Comparison of ENCODE assay signal across 8 cellular contexts in the genomic region with DNA sequence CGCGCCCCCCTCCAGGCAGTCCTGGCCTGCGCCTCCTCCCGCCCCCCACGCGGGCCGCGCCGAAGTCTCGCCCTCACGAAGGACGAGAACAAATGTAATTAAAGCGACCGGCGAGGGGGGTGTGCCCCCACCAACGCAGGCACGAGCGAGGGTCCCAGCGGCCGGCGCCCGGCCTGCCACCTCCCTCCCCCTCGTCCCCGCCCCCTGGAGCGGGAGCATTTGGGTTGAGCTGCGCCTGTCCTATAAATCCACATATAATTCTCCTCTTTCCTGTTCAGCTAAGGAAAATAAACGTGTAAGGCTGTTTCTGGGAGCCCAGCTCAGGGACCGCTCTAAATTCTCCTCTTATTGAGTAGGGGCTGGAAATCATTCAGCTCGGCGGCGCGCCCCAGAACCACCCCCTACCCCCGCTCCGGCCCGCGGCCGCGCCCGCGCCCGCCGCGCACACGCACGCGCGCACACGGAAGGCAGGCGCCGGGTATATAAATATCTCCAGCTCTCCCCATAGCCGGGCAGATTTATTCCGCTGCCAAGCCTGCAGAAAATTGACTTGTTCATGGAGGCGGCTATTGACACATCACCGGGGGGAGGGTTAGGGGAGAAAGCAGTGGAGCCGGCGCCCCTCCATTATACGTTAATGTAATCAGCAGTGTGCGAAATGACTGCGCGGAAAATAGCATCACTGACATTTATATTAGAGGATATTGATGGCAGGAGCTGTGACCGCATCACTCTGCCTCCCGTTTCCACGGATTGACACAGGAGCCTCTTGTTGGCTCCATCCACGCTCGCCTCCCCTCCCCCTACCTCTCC.
DNase-seq lines count a peak whose midpoint lies in the region; ATAC-seq, FAIRE-seq and TF ChIP-seq lines count a peak whose summit lies in the region.

No MANE protein-coding gene starts in this region.

- ATAC-seq in stimulated activated naive CD8-positive, alpha-beta T cell treated with anti-CD3 and anti-CD28 coated beads, Interleukin-15, Interleukin-2, amounts not matched to agents 100 U/mL and 50 U/mL, for 24 hours = peak; percentile 19

- H3K27ac Mint-ChIP-seq in CD8-positive, alpha-beta memory T cell = peak overlapping the region in 1 of 8 donors; percentile 22
- peak overlapping the region; percentile 77 to 98 (median 94) for H3K27ac Mint-ChIP-seq in brain

- no peaks in the 10 kb centered on the region for H3K36me3 Mint-ChIP-seq in CD8-positive, alpha-beta memory T cell
- no peaks in the 10 kb centered on the region for H3K36me3 Mint-ChIP-seq in brain

- no peaks in the 10 kb centered on the region for H3K9me3 ChIP-seq in CD8-positive, alpha-beta memory T cell (ENCODE audit: low read length)
- no peaks in the 10 kb centered on the region for H3K9me3 ChIP-seq in MM.1S (replicated peaks; ENCODE audit: insufficient read depth, low read length)
- no peaks in the 10 kb centered on the region for H3K9me3 ChIP-seq in keratinocyte (ENCODE audit: control insufficient read depth, low read depth, low read length)

- peaks cover 0 to 20% (median 13%) of the 10 kb centered on the region in 3 donors for H3K4me1 Mint-ChIP-seq in CD8-positive, alpha-beta memory T cell
- peaks cover 70% of the 10 kb centered on the region for H3K4me1 Mint-ChIP-seq in brain

- H3K4me2 ChIP-seq in MM.1S (ENCODE audit: low read depth, low read length) = peak overlapping the region; percentile 97
- peak overlapping the region; percentile 80 for H3K4me2 ChIP-seq in keratinocyte (ENCODE audit: control insufficient read depth, extremely low read depth, insufficient read depth, low read depth, low read length)

- H3K9me3 Mint-ChIP-seq in CD8-positive, alpha-beta memory T cell = no peaks in the 10 kb centered on the region
- peaks cover 0 to 4% (median 0%) of the 10 kb centered on the region in 5 experiments for H3K9me3 Mint-ChIP-seq in brain

- H3K79me2 ChIP-seq in MM.1S (ENCODE audit: low read length) = no peaks in the 10 kb centered on the region
- H3K79me2 ChIP-seq in keratinocyte (ENCODE audit: control insufficient read depth, insufficient read depth, low read length) = no peaks in the 10 kb centered on the region

- H4K20me1 ChIP-seq in MM.1S (ENCODE audit: insufficient read depth, low read length) (no peaks in the 10 kb centered on the region), keratinocyte (ENCODE audit: control insufficient read depth, extremely low read depth, insufficient read depth, low read length) (no peaks in the 10 kb centered on the region)

- no peak overlapping the region for H3K4me3 ChIP-seq in CD8-positive, alpha-beta memory T cell (ENCODE audit: low read length)
- H3K4me3 ChIP-seq in MM.1S (ENCODE audit: low read length) = peak overlapping the region; percentile 68
- peak overlapping the region; percentile 30 to 62 (median 59) for H3K4me3 ChIP-seq in keratinocyte (ENCODE audit: control insufficient read depth in 2 of 3, extremely low read depth in 1 of 3, insufficient read depth in 2 of 3, low read depth in 1 of 3, low read length in 3 of 3)

- DNase-seq in CD8-positive, alpha-beta memory T cell = no peak
- no peak for DNase-seq in MM.1S
- DNase-seq in keratinocyte (ENCODE audit: low read depth, low spot score) = no peak
- peak; percentile 24 for DNase-seq in stimulated activated naive CD8-positive, alpha-beta T cell treated with anti-CD3 and anti-CD28 coated beads, Interleukin-15, Interleukin-2, amounts not matched to agents 100 U/mL and 50 U/mL, for 24 hours
- no peak for DNase-seq in GDM1 (lab: John Stamatoyannopoulos, UW)
- DNase-seq in dedifferentiated amniotic fluid mesenchymal stem cell (ENCODE audit: extremely low spot score) = no peak
- DNase-seq in COLO829 (ENCODE audit: low spot score) = no peak

- TF ChIP-seq CTCF in MM.1S (IDR thresholded peaks at IDR 0.05; ENCODE audit: low read length) (no peak), brain (conservative IDR thresholded peaks at IDR 0.05) (no peak), keratinocyte (optimal IDR thresholded peaks at IDR 0.05 in 1 of 3, IDR thresholded peaks at IDR 0.05 in 1 of 3, conservative IDR thresholded peaks at IDR 0.05 in 1 of 3; ENCODE audit: extremely low read depth in 1 of 3, insufficient read depth in 2 of 3, low read length in 3 of 3) (no peak)

- H2AFZ ChIP-seq in MM.1S (ENCODE audit: low read length) (peak overlapping the region; percentile 70), keratinocyte (ENCODE audit: control insufficient read depth, low read length) (no peak overlapping the region)

- FAIRE-seq in keratinocyte (lab: Jason Lieb, UNC) = no peak

- POLR2A ChIA-PET in CD8-positive, alpha-beta memory T cell (lab: Charles Lee) = interaction anchor here (0.6 kb wide), 2 partner anchors 29 to 63 kb away, joined by 3 read pairs; no protein-coding TSS in a partner anchor

- peak overlapping the region; percentile 45 to 96 (median 85) for H3K4me3 Mint-ChIP-seq in CD8-positive, alpha-beta memory T cell
- peak overlapping the region; percentile 90 to 94 (median 92) for H3K4me3 Mint-ChIP-seq in brain

- H3F3A ChIP-seq in MM.1S (ENCODE audit: insufficient read depth, low read length) = no peaks in the 10 kb centered on the region; the same call in 1 of the 2 replicates

- peaks cover 49% of the 10 kb centered on the region for H3K27me3 ChIP-seq in CD8-positive, alpha-beta memory T cell (ENCODE audit: insufficient read depth, low read length, poor library complexity, severe bottlenecking)
- H3K27me3 ChIP-seq in MM.1S (replicated peaks; ENCODE audit: insufficient read depth, low read length) = peaks cover 17% of the 10 kb centered on the region
- H3K27me3 ChIP-seq in keratinocyte (ENCODE audit: control insufficient read depth, extremely low read depth, insufficient read depth, low read length) = peaks cover 68% of the 10 kb centered on the region

- H3K9me2 ChIP-seq in MM.1S (replicated peaks; ENCODE audit: insufficient read depth, low read length) = no peaks in the 10 kb centered on the region

- CTCF ChIA-PET in CD8-positive, alpha-beta memory T cell (lab: Charles Lee) = interaction anchor here (0.9 to 7.7 kb wide), 12 partner anchors 9 to 277 kb away, joined by 3 to 69 read pairs (median 3); no protein-coding TSS in a partner anchor

- peaks cover 14% of the 10 kb centered on the region for H3K4me1 ChIP-seq in CD8-positive, alpha-beta memory T cell (ENCODE audit: insufficient read depth, low read length)
- H3K4me1 ChIP-seq in MM.1S (ENCODE audit: low read length) = peaks cover 13% of the 10 kb centered on the region
- no peaks in the 10 kb centered on the region for H3K4me1 ChIP-seq in keratinocyte (ENCODE audit: control insufficient read depth, extremely low read depth, insufficient read depth, low read length)

- peaks cover 58 to 77% of the 10 kb centered on the region in 2 donors for H3K27me3 Mint-ChIP-seq in CD8-positive, alpha-beta memory T cell
- H3K27me3 Mint-ChIP-seq in brain = peaks cover 71% of the 10 kb centered on the region

- H3K9ac ChIP-seq in MM.1S (ENCODE audit: low read length) (no peak overlapping the region; the same call in 1 of the 2 replicates), keratinocyte (ENCODE audit: control insufficient read depth, extremely low read depth, insufficient read depth, low read length) (no peak overlapping the region)

- H3K27ac ChIP-seq in CD8-positive, alpha-beta memory T cell (ENCODE audit: low read depth, low read length) = no peak overlapping the region
- H3K27ac ChIP-seq in MM.1S (ENCODE audit: low read length) (no peak overlapping the region), keratinocyte (ENCODE audit: control insufficient read depth, insufficient read depth, low read length) (no peak overlapping the region)

- H3K9me1 ChIP-seq in keratinocyte (ENCODE audit: control insufficient read depth, extremely low read depth, insufficient read depth, low read length) = no peaks in the 10 kb centered on the region

- dilution Hi-C loops in keratinocyte (cut with MboI; ENCODE audit: extremely low pct_ligation_motif_present, low sequenced_read_pairs) = no loop called here

- no peaks in the 10 kb centered on the region for H3K36me3 ChIP-seq in CD8-positive, alpha-beta memory T cell (ENCODE audit: insufficient read depth, low read length)
- H3K36me3 ChIP-seq in MM.1S (replicated peaks; ENCODE audit: insufficient read depth, low read length) (no peaks in the 10 kb centered on the region), keratinocyte (ENCODE audit: control insufficient read depth in 2 of 2, extremely low read depth in 1 of 2, insufficient read depth in 2 of 2, low read length in 2 of 2) (no peaks in the 10 kb centered on the region)
